ENCODE assay signal across 20 cellular contexts in the genomic region with DNA sequence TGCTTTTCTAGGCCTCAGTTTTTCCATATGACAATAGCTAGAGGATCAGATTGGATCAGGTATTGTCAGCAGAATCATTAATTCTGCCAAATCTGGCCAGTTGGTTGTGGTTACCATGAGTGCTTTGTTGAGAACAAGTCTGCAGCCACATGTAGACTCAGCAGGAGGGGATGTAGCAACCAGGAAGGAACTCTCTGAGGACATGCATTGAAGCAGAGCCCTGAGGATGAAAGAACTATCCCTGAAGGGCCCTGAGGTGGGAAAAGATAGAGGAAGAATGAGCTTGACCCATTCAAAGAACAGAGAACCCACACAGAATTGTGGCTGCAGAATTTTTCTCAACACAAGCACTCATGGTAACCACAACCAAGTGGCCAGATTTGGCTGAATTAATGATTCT.
A peak's percentile ranks its signal among the peaks of the same experiment; 100 is the strongest.
DNase-seq lines count a peak whose midpoint lies in the region; TF ChIP-seq lines count a peak whose summit lies in the region.
"Had no signal": no experiment of that assay in that cellular context is flagged by ENCODE, and none has a peak within 500 bp of the region (broad histone marks: within the 10 kb centered on the region; RNA-seq: fewer than 3 reads in every experiment).

No MANE protein-coding gene starts in this region.

- H3K23ac ChIP-seq in neuronal stem cell (ENCODE audit: low read depth, low read length, poor library complexity): no peak overlapping the region

- H3K4me1 Mint-ChIP-seq in activated CD4-positive, alpha-beta T cell treated with anti-CD3 and anti-CD28 coated beads, Interleukin-2, amount 10 ng/mL, durations not matched to agents 7 days and 5 days: no peaks in the 10 kb centered on the region
- H3K4me1 Mint-ChIP-seq: WTC11 had no signal

- H3K4me3 Mint-ChIP-seq in activated CD4-positive, alpha-beta T cell treated with anti-CD3 and anti-CD28 coated beads, Interleukin-2, amount 10 ng/mL, durations not matched to agents 7 days and 5 days: no peak overlapping the region
- H3K4me3 Mint-ChIP-seq: activated T-helper 17 cell treated with anti-CD3 and anti-CD28 coated beads, Interleukin-2, amount 50 U/mL, for 72 hours; CD8-positive, alpha-beta T cell; nephron progenitor cell; T-helper 1 cell treated with Interleukin-12 subunit alpha and Interleukin-12 subunit beta and Interleukin-4 antibody, amounts not matched to agents 30 μg/mL and 1 μg/mL, for 36 hours; type B pancreatic cell; WTC11 had no signal

- peaks cover 23% of the 10 kb centered on the region for H3K36me3 ChIP-seq in SJSA1
- H3K36me3 ChIP-seq in smooth muscle cell (ENCODE audit: low read depth): no peaks in the 10 kb centered on the region
- H3K36me3 ChIP-seq in neuronal stem cell (replicated peaks in 1 of 2; ENCODE audit: control insufficient read depth in 2 of 2, insufficient read depth in 2 of 2, low read length in 2 of 2): no peaks in the 10 kb centered on the region
- H3K36me3 ChIP-seq: colonic mucosa had no signal

- H3K4me3 ChIP-seq in SJSA1 (no peak overlapping the region), fibroblast of pulmonary artery (replicated peaks; ENCODE audit: low read depth, low read length) (no peak overlapping the region), smooth muscle cell (no peak overlapping the region), neuronal stem cell (ENCODE audit: low read length in 2 of 2) (no peak overlapping the region)
- H3K4me3 ChIP-seq: colonic mucosa had no signal

- POLR2A ChIA-PET in activated CD4-positive, alpha-beta T cell treated with anti-CD3 and anti-CD28 coated beads, Interleukin-2, amount 10 ng/mL, durations not matched to agents 7 days and 5 days (lab: Charles Lee): no interaction called here

- no peak overlapping the region for H2BK15ac ChIP-seq in neuronal stem cell (ENCODE audit: low read length)

- H3K14ac ChIP-seq in neuronal stem cell (ENCODE audit: low read length): no peak overlapping the region

- H3K27me3 Mint-ChIP-seq in activated CD4-positive, alpha-beta T cell treated with anti-CD3 and anti-CD28 coated beads, Interleukin-2, amount 10 ng/mL, durations not matched to agents 7 days and 5 days: no peaks in the 10 kb centered on the region

- H3K9ac ChIP-seq in smooth muscle cell (ENCODE audit: low read depth): no peak overlapping the region
- H3K9ac ChIP-seq in neuronal stem cell (ENCODE audit: low read depth, low read length, poor library complexity): no peak overlapping the region

- H3K36me3 Mint-ChIP-seq in activated CD4-positive, alpha-beta T cell treated with anti-CD3 and anti-CD28 coated beads, Interleukin-2, amount 10 ng/mL, durations not matched to agents 7 days and 5 days (ENCODE audit: low read depth): no peaks in the 10 kb centered on the region
- H3K36me3 Mint-ChIP-seq: CD8-positive, alpha-beta T cell; type B pancreatic cell; WTC11 had no signal

- H3F3A ChIP-seq in smooth muscle cell (ENCODE audit: low read depth): peaks cover 6% of the 10 kb centered on the region

- H3K4me2 ChIP-seq in smooth muscle cell (no peak overlapping the region), neuronal stem cell (ENCODE audit: insufficient read depth, low read length, poor library complexity, severe bottlenecking) (no peak overlapping the region)

- no peak overlapping the region for H2BK120ac ChIP-seq in neuronal stem cell (ENCODE audit: low read depth, low read length)

- H3K4me1 ChIP-seq in SJSA1 (replicated peaks) (peaks cover 77% of the 10 kb centered on the region), smooth muscle cell (ENCODE audit: low read depth) (peaks cover 11% of the 10 kb centered on the region), neuronal stem cell (ENCODE audit: control insufficient read depth in 2 of 2, insufficient read depth in 1 of 2, low read depth in 1 of 2, low read length in 2 of 2) (peaks cover 0 to 2% of the 10 kb centered on the region in 2 donors)
- H3K4me1 ChIP-seq: colonic mucosa had no signal

- no peaks in the 10 kb centered on the region for H4K20me1 ChIP-seq in smooth muscle cell (ENCODE audit: low read depth)

- H2AK5ac ChIP-seq in neuronal stem cell (ENCODE audit: low read depth, low read length): no peak overlapping the region

- H3K27me3 ChIP-seq in SJSA1 (replicated peaks) (no peaks in the 10 kb centered on the region), smooth muscle cell (ENCODE audit: low read depth) (no peaks in the 10 kb centered on the region), neuronal stem cell (ENCODE audit: control insufficient read depth in 3 of 3, insufficient read depth in 3 of 3, low read depth in 1 of 3, low read length in 3 of 3) (no peaks in the 10 kb centered on the region)
- H3K27me3 ChIP-seq: colonic mucosa had no signal

- no peak overlapping the region for H2AFZ ChIP-seq in smooth muscle cell (ENCODE audit: low read depth)
- H2AFZ ChIP-seq in neuronal stem cell (ENCODE audit: low read length): no peak overlapping the region

- no peak overlapping the region for H2BK12ac ChIP-seq in neuronal stem cell (ENCODE audit: low read length)

- H3K79me1 ChIP-seq in neuronal stem cell (ENCODE audit: low read depth, low read length): no peaks in the 10 kb centered on the region

- H3K18ac ChIP-seq in neuronal stem cell (ENCODE audit: low read length): no peak overlapping the region

- no peak overlapping the region for H3K27ac Mint-ChIP-seq in activated CD4-positive, alpha-beta T cell treated with anti-CD3 and anti-CD28 coated beads, Interleukin-2, amount 10 ng/mL, durations not matched to agents 7 days and 5 days
- H3K27ac Mint-ChIP-seq: activated T-helper 17 cell treated with anti-CD3 and anti-CD28 coated beads, Interleukin-2, amount 50 U/mL, for 72 hours; CD8-positive, alpha-beta T cell; nephron progenitor cell; T-helper 1 cell treated with Interleukin-12 subunit alpha and Interleukin-12 subunit beta and Interleukin-4 antibody, amounts not matched to agents 30 μg/mL and 1 μg/mL, for 36 hours; type B pancreatic cell; WTC11 had no signal

- peak overlapping the region; percentile 94 for H3K27ac ChIP-seq in SJSA1
- H3K27ac ChIP-seq in smooth muscle cell (ENCODE audit: low read depth): peak overlapping the region; percentile 77
- no peak overlapping the region for H3K27ac ChIP-seq in neuronal stem cell (replicated peaks; ENCODE audit: low read length)

- H3K4ac ChIP-seq in neuronal stem cell (ENCODE audit: low read length): no peak overlapping the region

- H3K9me3 ChIP-seq in SJSA1 (replicated peaks) (no peaks in the 10 kb centered on the region), smooth muscle cell (replicated peaks; ENCODE audit: low read depth) (no peaks in the 10 kb centered on the region), neuronal stem cell (replicated peaks in 1 of 2; ENCODE audit: control insufficient read depth in 2 of 2, insufficient read depth in 1 of 2, low read depth in 1 of 2, low read length in 2 of 2) (no peaks in the 10 kb centered on the region)
- H3K9me3 ChIP-seq: colonic mucosa had no signal

- no peak overlapping the region for H2BK5ac ChIP-seq in neuronal stem cell (ENCODE audit: low read length)

- H4K91ac ChIP-seq in neuronal stem cell (ENCODE audit: low read depth, low read length, poor library complexity): no peak overlapping the region

- CTCF ChIA-PET in activated CD4-positive, alpha-beta T cell treated with anti-CD3 and anti-CD28 coated beads, Interleukin-2, amount 10 ng/mL, durations not matched to agents 7 days and 5 days (lab: Charles Lee): no interaction called here

- peak; percentile 1 for DNase-seq in activated CD4-positive, alpha-beta T cell treated with anti-CD3 and anti-CD28 coated beads, Interleukin-2, amount 10 ng/mL, durations not matched to agents 7 days and 5 days
- DNase-seq in activated CD4-positive, alpha-beta T cell treated with anti-CD3 and anti-CD28 coated beads, Interleukin-2, amount 50 U/mL, for 48 hours: no peak
- DNase-seq in SJSA1 (ENCODE audit: low read depth in 1 of 2, low spot score in 2 of 2) (no peak), fibroblast of pulmonary artery (ENCODE audit: low read depth) (peak; percentile 64), smooth muscle cell (lab: John Stamatoyannopoulos, UW; ENCODE audit: unreplicated experiment) (no peak), neuronal stem cell (ENCODE audit: low spot score) (no peak), COLO829 (ENCODE audit: low spot score) (no peak), germinal center (ENCODE audit: low spot score) (no peak)
- DNase-seq: 8988T; amygdala; NCI-H2029; Right ventricle myocardium superior; stimulated activated naive CD4-positive, alpha-beta T cell treated with Interleukin-2 at 50 U/mL for 16 hours had no signal

- H3K79me2 ChIP-seq in smooth muscle cell (ENCODE audit: low read depth): no peaks in the 10 kb centered on the region

- TF ChIP-seq CTCF in fibroblast of pulmonary artery (IDR thresholded peaks at IDR 0.05; ENCODE audit: low read length, missing control alignments): no peak
- TF ChIP-seq CTCF in smooth muscle cell (IDR thresholded peaks at IDR 0.05; ENCODE audit: borderline replicate concordance, insufficient read depth, poor library complexity, severe bottlenecking): no peak

- H4K8ac ChIP-seq in neuronal stem cell (ENCODE audit: low read depth, low read length): no peak overlapping the region

- no peaks in the 10 kb centered on the region for H3K9me3 Mint-ChIP-seq in activated CD4-positive, alpha-beta T cell treated with anti-CD3 and anti-CD28 coated beads, Interleukin-2, amount 10 ng/mL, durations not matched to agents 7 days and 5 days
- H3K9me3 Mint-ChIP-seq: activated T-helper 17 cell treated with anti-CD3 and anti-CD28 coated beads, Interleukin-2, amount 50 U/mL, for 72 hours; CD8-positive, alpha-beta T cell; nephron progenitor cell; T-helper 1 cell treated with Interleukin-12 subunit alpha and Interleukin-12 subunit beta and Interleukin-4 antibody, amounts not matched to agents 30 μg/mL and 1 μg/mL, for 36 hours; type B pancreatic cell; WTC11 had no signal

Comparison
In these comparisons a context has a peak if more than half of its experiments do, and no peak if none do; other contexts are left out.
1. DNase-seq: peak in activated CD4-positive, alpha-beta T cell treated with anti-CD3 and anti-CD28 coated beads, Interleukin-2, amount 10 ng/mL, durations not matched to agents 7 days and 5 days (single experiment) and fibroblast of pulmonary artery (single experiment); none in activated CD4-positive, alpha-beta T cell treated with anti-CD3 and anti-CD28 coated beads, Interleukin-2, amount 50 U/mL, for 48 hours (0 of 2), SJSA1 (0 of 2), smooth muscle cell (single experiment), neuronal stem cell (single experiment), COLO829 (single experiment) and germinal center (single experiment).